In genomic region chr12:48973531-48973930, GRCh38 we compare ENCODE assay signal across 23 cellular contexts. TPM values are rescaled to one million over a fixed set of nuclear protein-coding genes. Genes with fewer than 3 reads are reported as not detected.
DNase-seq lines count a peak whose midpoint lies in the region; ATAC-seq, FAIRE-seq and TF ChIP-seq lines count a peak whose summit lies in the region.
"Had no signal": no experiment of that assay in that cellular context is flagged by ENCODE, and none has a peak within 500 bp of the region (broad histone marks: within the 10 kb centered on the region; RNA-seq: fewer than 3 reads in every experiment).

No MANE protein-coding gene starts in this region.

- TF ChIP-seq POLR2A in HepG2 (IDR thresholded peaks at IDR 0.05; ENCODE audit: insufficient read depth in 1 of 2, low read depth in 2 of 2, low read length in 2 of 2), result no peak

- no peak overlapping the region for H3K4me3 Mint-ChIP-seq in activated T-cell treated with anti-CD3 and anti-CD28 coated beads, Interleukin-2, amount 50 U/mL, for 4 hours

- H3K27me3 ChIP-seq in SK-N-SH (ENCODE audit: insufficient read depth) (peaks cover 53% of the 10 kb centered on the region), HepG2 (ENCODE audit: control insufficient read depth in 1 of 2, insufficient read depth in 2 of 2, low read length in 2 of 2) (peaks cover 26 to 79% of the 10 kb centered on the region in 2 experiments), aorta (ENCODE audit: control insufficient read depth in 1 of 2, insufficient read depth in 2 of 2, low read length in 1 of 2) (no peaks in the 10 kb centered on the region)

- H3K27me3 Mint-ChIP-seq in activated T-cell treated with anti-CD3 and anti-CD28 coated beads, Interleukin-2, amount 50 U/mL, for 4 hours (ENCODE audit: low read depth), result peaks cover 52% of the 10 kb centered on the region

- H4K20me1 ChIP-seq in SK-N-SH (ENCODE audit: insufficient read depth) (no peaks in the 10 kb centered on the region), HepG2 (ENCODE audit: insufficient read depth, low read length) (peaks cover 9% of the 10 kb centered on the region; the same call in 1 of the 2 replicates)

- no peak for FAIRE-seq in HepG2 (lab: Jason Lieb, UNC)
- FAIRE-seq: keratinocyte had no signal

- peaks cover 46% of the 10 kb centered on the region for H3K4me1 Mint-ChIP-seq in activated T-cell treated with anti-CD3 and anti-CD28 coated beads, Interleukin-2, amount 50 U/mL, for 4 hours (ENCODE audit: low read depth)

- CTCF ChIA-PET in SK-N-SH (lab: Yijun Ruan, JAX), result interaction anchor here (0.9 to 32.2 kb wide), 5 partner anchors 16 to 121 kb away, joined by 3 to 935 read pairs (median 9); partner anchors contain the start of genes ARF3, DDN and WNT1
- CTCF ChIA-PET in HepG2 (lab: Yijun Ruan, JAX; ENCODE audit: low intra/inter-chr PET ratio, low total read pairs), result interaction anchor here (1.2 to 2.7 kb wide), 2 partner anchors 15 to 22 kb away, joined by 6 to 11 read pairs; no protein-coding TSS in a partner anchor

- POLR2A ChIA-PET in SK-N-SH (lab: Yijun Ruan, JAX) (interaction anchor here (0.6 kb wide), 1 partner anchor 69 kb away, joined by 3 read pairs; a partner anchor contains a TSS), HepG2 (lab: Yijun Ruan, JAX) (interaction anchor here (1.2 kb wide), 1 partner anchor 16 kb away, joined by 3 read pairs; the partner anchor contains the start of gene ARF3)

- H3K4me2 ChIP-seq in SK-N-SH (peak overlapping the region; percentile 24; the same call in 1 of the 2 replicates), HepG2 (ENCODE audit: low read depth, low read length) (no peak overlapping the region)

- H3K4me1 ChIP-seq in SK-N-SH (ENCODE audit: control insufficient read depth in 1 of 2, insufficient read depth in 2 of 2, low read depth in 1 of 2, low read length in 1 of 2) (peaks cover 0 to 16% of the 10 kb centered on the region in 2 experiments; a peak in 1 of 4 replicates), HepG2 (ENCODE audit: insufficient read depth, low read length) (peaks cover 67% of the 10 kb centered on the region), aorta (ENCODE audit: control insufficient read depth in 1 of 2, insufficient read depth in 2 of 2, low read length in 2 of 2) (no peaks in the 10 kb centered on the region)

- H3K4me3 ChIP-seq in SK-N-SH (ENCODE audit: low read depth in 2 of 2, low read length in 1 of 2) (no peak overlapping the region), fibroblast of villous mesenchyme (ENCODE audit: low read depth, low read length) (no peak overlapping the region), HepG2 (replicated peaks in 1 of 3; ENCODE audit: insufficient read depth in 1 of 3, low read depth in 2 of 3, low read length in 3 of 3) (no peak overlapping the region; a peak in 1 of 6 replicates), aorta (ENCODE audit: low read length in 2 of 2) (no peak overlapping the region)
- H3K4me3 ChIP-seq: ascending aorta, Peyer's patch, skin epidermis, thyroid gland had no signal

- in situ Hi-C loops in HepG2 (cut with HindIII; ENCODE audit: extremely low pct_ligation_motif_present, low pct_unique_long_range_greater_than_20kb), result no loop called here

- no TSS peak for BruUV-seq in HepG2 (replicated peaks; lab: Mats Ljungman, UMichigan)

- no peaks in the 10 kb centered on the region for H3K9me3 ChIP-seq in SK-N-SH
- no peaks in the 10 kb centered on the region for H3K9me3 ChIP-seq in HepG2 (ENCODE audit: low read length)
- no peaks in the 10 kb centered on the region for H3K9me3 ChIP-seq in aorta (ENCODE audit: control insufficient read depth, low read length)
- H3K9me3 ChIP-seq: ascending aorta, Peyer's patch, thyroid gland had no signal

- H3K9ac ChIP-seq in SK-N-SH (no peak overlapping the region), HepG2 (ENCODE audit: insufficient read depth, low read depth, low read length) (no peak overlapping the region)
- H3K9ac ChIP-seq: BLaER1 treated with 17β-estradiol and CSF1 and Interleukin-3, amounts not matched to agents 10 nM and 100 nM had no signal

- DNase-seq in SK-N-SH (peak; percentile 40), fibroblast of villous mesenchyme (ENCODE audit: low read depth) (peak; percentile 39), HepG2 (ENCODE audit: low spot score) (peak; percentile 39), aorta (peak; percentile 82 to 89), NCI-H146 (lab: John Stamatoyannopoulos, UW) (no peak)
- DNase-seq in activated T-cell treated with anti-CD3 and anti-CD28 coated beads, Interleukin-2, amount 50 U/mL, for 1 hour, result no peak
- DNase-seq in activated T-cell treated with anti-CD3 and anti-CD28 coated beads, Interleukin-2, amount 50 U/mL, for 4 hours, result no peak
- DNase-seq: activated effector memory CD4-positive, alpha-beta T cell treated with Interleukin-2 at 50 U/mL for 16 hours; DMS153; KBM-7; midbrain; NCI-H1417 had no signal

- no peak for TF ChIP-seq CTCF in SK-N-SH (IDR thresholded peaks at IDR 0.05)
- TF ChIP-seq CTCF in fibroblast of villous mesenchyme (IDR thresholded peaks at IDR 0.05; ENCODE audit: insufficient read depth, low read depth, low read length), result no peak
- TF ChIP-seq CTCF in HepG2 (CRISPR knock-in tag; IDR thresholded peaks at IDR 0.05), result no peak

- H3K36me3 ChIP-seq in SK-N-SH (replicated peaks in 1 of 2; ENCODE audit: control insufficient read depth in 1 of 2, insufficient read depth in 2 of 2, low read length in 1 of 2), result no peaks in the 10 kb centered on the region
- no peaks in the 10 kb centered on the region for H3K36me3 ChIP-seq in HepG2 (replicated peaks in 1 of 2; ENCODE audit: control insufficient read depth in 1 of 2, insufficient read depth in 2 of 2, low read length in 2 of 2)
- no peaks in the 10 kb centered on the region for H3K36me3 ChIP-seq in aorta (ENCODE audit: control insufficient read depth in 1 of 2, insufficient read depth in 2 of 2, low read length in 1 of 2)
- H3K36me3 ChIP-seq: ascending aorta; BLaER1 treated with 17β-estradiol and CSF1 and Interleukin-3, amounts not matched to agents 10 nM and 100 nM; Peyer's patch; thyroid gland; WERI-Rb-1 had no signal

- TF ChIP-seq EP300 in SK-N-SH (IDR thresholded peaks at IDR 0.05; ENCODE audit: borderline replicate concordance in 1 of 2, low read depth in 1 of 2, low read length in 1 of 2) (no peak), HepG2 (IDR thresholded peaks at IDR 0.05; ENCODE audit: low read depth in 2 of 2, low read length in 2 of 2) (no peak), HepG2 (CRISPR knock-in tag; IDR thresholded peaks at IDR 0.05; ENCODE audit: borderline replicate concordance) (no peak)

- peaks cover 10% of the 10 kb centered on the region for H3F3A ChIP-seq in SK-N-SH (replicated peaks; ENCODE audit: insufficient read depth)

- H3K79me2 ChIP-seq in SK-N-SH (ENCODE audit: insufficient read depth) (no peaks in the 10 kb centered on the region), HepG2 (ENCODE audit: insufficient read depth, low read length) (no peaks in the 10 kb centered on the region)

- 13% methylated on average over 4 of the region's 12 CpGs for WGBS in SK-N-SH (ENCODE audit: low lambda C conversion rate)
- 0% methylated on average over 2 of the region's 12 CpGs for WGBS in HepG2 (ENCODE audit: low lambda C conversion rate)
- 43 to 44% methylated on average over 12 of the region's 12 CpGs for WGBS in aorta, 2 donors

- H3K9me3 Mint-ChIP-seq in activated T-cell treated with anti-CD3 and anti-CD28 coated beads, Interleukin-2, amount 50 U/mL, for 4 hours, result no peaks in the 10 kb centered on the region

- intact Hi-C loops in HepG2 (cut with micrococcal nuclease; ENCODE audit: unreplicated experiment), result no loop called here
- intact Hi-C loops in aorta (cut with DNase I), result no loop called here

- H3K9me2 ChIP-seq in SK-N-SH, result no peaks in the 10 kb centered on the region

- no peak overlapping the region for H2AFZ ChIP-seq in SK-N-SH (ENCODE audit: low read depth)
- H2AFZ ChIP-seq in HepG2 (ENCODE audit: low read length), result no peak overlapping the region

- ATAC-seq in SK-N-SH treated with all-trans-retinoic acid at 6 μM for 48 hours (no peak), HepG2 (peak; percentile 52), aorta (ENCODE audit: low FRiP score) (peak; percentile 80)
- ATAC-seq in activated T-cell treated with anti-CD3 and anti-CD28 coated beads, Interleukin-2, amount 50 U/mL, for 4 hours, result no peak

- TF ChIP-seq RAD21 in SK-N-SH (IDR thresholded peaks at IDR 0.05; ENCODE audit: low read length) (no peak), HepG2 (CRISPR knock-in tag; IDR thresholded peaks at IDR 0.05) (no peak)

- no peaks in the 10 kb centered on the region for H3K36me3 Mint-ChIP-seq in activated T-cell treated with anti-CD3 and anti-CD28 coated beads, Interleukin-2, amount 50 U/mL, for 4 hours (ENCODE audit: insufficient read depth)

- H3K27ac ChIP-seq in SK-N-SH (ENCODE audit: low read depth in 2 of 2, low read length in 1 of 2) (no peak overlapping the region), HepG2 (ENCODE audit: extremely low read length, insufficient read depth, low read length) (no peak overlapping the region), aorta (ENCODE audit: low read depth in 1 of 2, low read length in 2 of 2) (no peak overlapping the region)
- H3K27ac ChIP-seq: 22Rv1; ascending aorta; BLaER1 treated with 17β-estradiol and CSF1 and Interleukin-3, amounts not matched to agents 10 nM and 100 nM; Peyer's patch; skin epidermis; thyroid gland; WERI-Rb-1 had no signal

RNA-seq across cellular contexts. Expression of gene WNT10B, which starts 2.0 kb away (rescaled TPM):
- polyA plus RNA-seq in SK-N-SH (2012; rRNA removed) (0.11 and 0.18 TPM in 2 replicates), HepG2 (2011; rRNA removed) (0.05 and 0.12 TPM in 2 replicates), aorta (not detected)
- polyA plus RNA-seq in SK-N-SH (2012; cell fraction: cytosol; rRNA removed), result 0.08 and 0.23 TPM in 2 replicates
- polyA plus RNA-seq in SK-N-SH (2012; cell fraction: nucleus; rRNA removed), result 0.33 and 0.54 TPM in 2 replicates
- total RNA-seq in fibroblast of villous mesenchyme (not detected in 2 replicates), HepG2 (2016; rRNA removed; fragmentation: Illumina TruSeq; extraction: Trizol) (0.09 TPM in 1 of 2 replicates, not detected in the other), aorta (1 to 10 TPM in 1 of 2 donors, under 1 TPM in 1; 0.55 to 4.9 TPM)
- total RNA-seq in HepG2 (2016; cell fraction: cytosol; rRNA removed; fragmentation: Illumina TruSeq; extraction: Trizol; ENCODE audit: low read depth), result not detected in 2 replicates
- total RNA-seq in HepG2 (2016; cell fraction: insoluble cytoplasmic fraction; rRNA removed; fragmentation: Illumina TruSeq; extraction: Trizol), result not detected in 2 replicates
- 0.14 TPM in 1 of 2 replicates, not detected in the other for total RNA-seq in HepG2 (2016; cell fraction: membrane; rRNA removed; fragmentation: Illumina TruSeq; extraction: Trizol)
- total RNA-seq in HepG2 (2016; cell fraction: nucleus; rRNA removed; fragmentation: Illumina TruSeq; extraction: Trizol), result not detected in 2 replicates
- polyA plus RNA-seq in HepG2 (2011; cell fraction: cytosol; rRNA removed), result 0.04 and 0.08 TPM in 2 replicates
- polyA plus RNA-seq in HepG2 (2011; cell fraction: nucleus; rRNA removed), result 0.48 and 0.64 TPM in 2 replicates
- not detected in 2 replicates for polyA plus RNA-seq in HepG2 (2012)
- not detected in 2 replicates for polyA plus RNA-seq in HepG2 (2016; cell fraction: cytosol; fragmentation: Illumina TruSeq; extraction: Trizol; ENCODE audit: low read depth)
- not detected in 2 replicates for polyA plus RNA-seq in HepG2 (2016; cell fraction: insoluble cytoplasmic fraction; fragmentation: Illumina TruSeq; extraction: Trizol; ENCODE audit: low read depth)
- polyA plus RNA-seq in HepG2 (2016; cell fraction: membrane; fragmentation: Illumina TruSeq; extraction: Trizol; ENCODE audit: low read depth), result not detected in 2 replicates
- 0.21 and 0.33 TPM in 2 replicates for polyA plus RNA-seq in HepG2 (2016; cell fraction: nucleus; fragmentation: Illumina TruSeq; extraction: Trizol; ENCODE audit: insufficient read depth, low read depth)
- 0.18 and 1.6 TPM in 2 replicates for polyA minus RNA-seq in HepG2 (2011; rRNA and poly(A)+ RNA removed; ENCODE audit: low replicate concordance)
- polyA minus RNA-seq in HepG2 (2011; cell fraction: cytosol; rRNA and poly(A)+ RNA removed), result 1.8 TPM in 1 of 2 replicates, not detected in the other
- polyA minus RNA-seq in HepG2 (2011; cell fraction: nucleus; rRNA and poly(A)+ RNA removed), result not detected in 2 replicates
- total RNA-seq in activated T-cell treated with anti-CD3 and anti-CD28 coated beads, Interleukin-2, amount 50 U/mL, for 4 hours, result under 1 TPM; 0.13 to 0.46 (median 0.24) TPM
- total RNA-seq: endothelial cell of umbilical vein had no signal

RNA-seq across cellular contexts. Expression of gene WNT1, which starts 4.6 kb away (rescaled TPM):
- polyA plus RNA-seq in SK-N-SH (2012; rRNA removed), result not detected in 2 replicates
- not detected in 2 replicates for polyA plus RNA-seq in SK-N-SH (2012; cell fraction: cytosol; rRNA removed)
- polyA plus RNA-seq in SK-N-SH (2012; cell fraction: nucleus; rRNA removed), result not detected in 2 replicates
- total RNA-seq in fibroblast of villous mesenchyme, result not detected in 2 replicates
- not detected in 2 replicates for total RNA-seq in HepG2 (2016; rRNA removed; fragmentation: Illumina TruSeq; extraction: Trizol)
- not detected in 2 replicates for total RNA-seq in HepG2 (2016; cell fraction: cytosol; rRNA removed; fragmentation: Illumina TruSeq; extraction: Trizol; ENCODE audit: low read depth)
- total RNA-seq in HepG2 (2016; cell fraction: insoluble cytoplasmic fraction; rRNA removed; fragmentation: Illumina TruSeq; extraction: Trizol), result not detected in 2 replicates
- total RNA-seq in HepG2 (2016; cell fraction: membrane; rRNA removed; fragmentation: Illumina TruSeq; extraction: Trizol), result not detected in 2 replicates
- not detected in 2 replicates for total RNA-seq in HepG2 (2016; cell fraction: nucleus; rRNA removed; fragmentation: Illumina TruSeq; extraction: Trizol)
- polyA plus RNA-seq in HepG2 (2011; rRNA removed), result not detected in 2 replicates
- not detected in 2 replicates for polyA plus RNA-seq in HepG2 (2011; cell fraction: cytosol; rRNA removed)
- polyA plus RNA-seq in HepG2 (2011; cell fraction: nucleus; rRNA removed), result not detected in 2 replicates
- not detected in 2 replicates for polyA plus RNA-seq in HepG2 (2012)
- not detected in 2 replicates for polyA plus RNA-seq in HepG2 (2016; cell fraction: cytosol; fragmentation: Illumina TruSeq; extraction: Trizol; ENCODE audit: low read depth)
- not detected in 2 replicates for polyA plus RNA-seq in HepG2 (2016; cell fraction: insoluble cytoplasmic fraction; fragmentation: Illumina TruSeq; extraction: Trizol; ENCODE audit: low read depth)
- polyA plus RNA-seq in HepG2 (2016; cell fraction: membrane; fragmentation: Illumina TruSeq; extraction: Trizol; ENCODE audit: low read depth), result not detected in 2 replicates
- not detected in 2 replicates for polyA plus RNA-seq in HepG2 (2016; cell fraction: nucleus; fragmentation: Illumina TruSeq; extraction: Trizol; ENCODE audit: insufficient read depth, low read depth)
- polyA minus RNA-seq in HepG2 (2011; rRNA and poly(A)+ RNA removed; ENCODE audit: low replicate concordance), result not detected in 2 replicates
- polyA minus RNA-seq in HepG2 (2011; cell fraction: cytosol; rRNA and poly(A)+ RNA removed), result not detected in 2 replicates
- polyA minus RNA-seq in HepG2 (2011; cell fraction: nucleus; rRNA and poly(A)+ RNA removed), result not detected in 2 replicates
- total RNA-seq in aorta, result not detected
- not detected for polyA plus RNA-seq in aorta
- not detected for total RNA-seq in activated T-cell treated with anti-CD3 and anti-CD28 coated beads, Interleukin-2, amount 50 U/mL, for 4 hours
- total RNA-seq: activated CD8-positive, alpha-beta memory T cell treated with anti-CD3 and anti-CD28 coated beads for 36 hours; ascending aorta; endothelial cell of umbilical vein; Peyer's patch; thyroid gland had no signal
- polyA plus RNA-seq: endothelial cell of umbilical vein, keratinocyte had no signal

RNA-seq across cellular contexts. Expression of gene ARF3, which starts 16.2 kb away (rescaled TPM):
- 204 and 261 TPM in 2 replicates for polyA plus RNA-seq in SK-N-SH (2012; rRNA removed)
- 191 and 203 TPM in 2 replicates for polyA plus RNA-seq in SK-N-SH (2012; cell fraction: cytosol; rRNA removed)
- 152 and 174 TPM in 2 replicates for polyA plus RNA-seq in SK-N-SH (2012; cell fraction: nucleus; rRNA removed)
- 49.3 and 68.2 TPM in 2 replicates for total RNA-seq in fibroblast of villous mesenchyme
- total RNA-seq in HepG2 (2016; rRNA removed; fragmentation: Illumina TruSeq; extraction: Trizol), result 48.4 and 53.8 TPM in 2 replicates
- 12.0 and 15.8 TPM in 2 replicates for total RNA-seq in HepG2 (2016; cell fraction: cytosol; rRNA removed; fragmentation: Illumina TruSeq; extraction: Trizol; ENCODE audit: low read depth)
- total RNA-seq in HepG2 (2016; cell fraction: insoluble cytoplasmic fraction; rRNA removed; fragmentation: Illumina TruSeq; extraction: Trizol), result 43.0 and 57.4 TPM in 2 replicates
- total RNA-seq in HepG2 (2016; cell fraction: membrane; rRNA removed; fragmentation: Illumina TruSeq; extraction: Trizol), result 15.7 and 16.6 TPM in 2 replicates
- 20.9 and 24.1 TPM in 2 replicates for total RNA-seq in HepG2 (2016; cell fraction: nucleus; rRNA removed; fragmentation: Illumina TruSeq; extraction: Trizol)
- polyA plus RNA-seq in HepG2 (2011; rRNA removed), result 57.9 and 60.0 TPM in 2 replicates
- polyA plus RNA-seq in HepG2 (2011; cell fraction: cytosol; rRNA removed), result 60.3 and 60.4 TPM in 2 replicates
- polyA plus RNA-seq in HepG2 (2011; cell fraction: nucleus; rRNA removed), result 32.8 and 38.8 TPM in 2 replicates
- polyA plus RNA-seq in HepG2 (2012), result 39.0 and 41.4 TPM in 2 replicates
- polyA plus RNA-seq in HepG2 (2016; cell fraction: cytosol; fragmentation: Illumina TruSeq; extraction: Trizol; ENCODE audit: low read depth), result 11.9 and 13.5 TPM in 2 replicates
- 76.4 and 85.2 TPM in 2 replicates for polyA plus RNA-seq in HepG2 (2016; cell fraction: insoluble cytoplasmic fraction; fragmentation: Illumina TruSeq; extraction: Trizol; ENCODE audit: low read depth)
- 13.7 and 16.3 TPM in 2 replicates for polyA plus RNA-seq in HepG2 (2016; cell fraction: membrane; fragmentation: Illumina TruSeq; extraction: Trizol; ENCODE audit: low read depth)
- 47.8 and 51.2 TPM in 2 replicates for polyA plus RNA-seq in HepG2 (2016; cell fraction: nucleus; fragmentation: Illumina TruSeq; extraction: Trizol; ENCODE audit: insufficient read depth, low read depth)
- polyA minus RNA-seq in HepG2 (2011; rRNA and poly(A)+ RNA removed; ENCODE audit: low replicate concordance), result 62.5 and 183 TPM in 2 replicates
- polyA minus RNA-seq in HepG2 (2011; cell fraction: cytosol; rRNA and poly(A)+ RNA removed), result 19.9 and 22.8 TPM in 2 replicates
- 27.7 and 29.2 TPM in 2 replicates for polyA minus RNA-seq in HepG2 (2011; cell fraction: nucleus; rRNA and poly(A)+ RNA removed)
- total RNA-seq in aorta, result 100 to 1,000 TPM; 153 to 155 TPM
- polyA plus RNA-seq in aorta, result 10 to 100 TPM; 65.3 to 65.5 TPM
- total RNA-seq in activated T-cell treated with anti-CD3 and anti-CD28 coated beads, Interleukin-2, amount 50 U/mL, for 4 hours, result 100 to 1,000 TPM in 2 of 3 donors, 10 to 100 TPM in 1; 98.6 to 110 (median 109) TPM

RNA-seq across cellular contexts. Expression of gene DDN, which starts 25.6 kb away (rescaled TPM):
- polyA plus RNA-seq in SK-N-SH (2012; rRNA removed), result 0.20 and 0.24 TPM in 2 replicates
- polyA plus RNA-seq in SK-N-SH (2012; cell fraction: cytosol; rRNA removed), result 0.17 TPM in 2 replicates
- polyA plus RNA-seq in SK-N-SH (2012; cell fraction: nucleus; rRNA removed), result 0.99 and 1.4 TPM in 2 replicates
- total RNA-seq in fibroblast of villous mesenchyme, result under 0.01 and 0.32 TPM in 2 replicates
- 0.51 and 0.53 TPM in 2 replicates for total RNA-seq in HepG2 (2016; rRNA removed; fragmentation: Illumina TruSeq; extraction: Trizol)
- total RNA-seq in HepG2 (2016; cell fraction: cytosol; rRNA removed; fragmentation: Illumina TruSeq; extraction: Trizol; ENCODE audit: low read depth), result 0.20 TPM in 1 of 2 replicates, not detected in the other
- 0.43 and 0.54 TPM in 2 replicates for total RNA-seq in HepG2 (2016; cell fraction: insoluble cytoplasmic fraction; rRNA removed; fragmentation: Illumina TruSeq; extraction: Trizol)
- 0.46 and 0.52 TPM in 2 replicates for total RNA-seq in HepG2 (2016; cell fraction: membrane; rRNA removed; fragmentation: Illumina TruSeq; extraction: Trizol)
- 0.34 and 0.62 TPM in 2 replicates for total RNA-seq in HepG2 (2016; cell fraction: nucleus; rRNA removed; fragmentation: Illumina TruSeq; extraction: Trizol)
- polyA plus RNA-seq in HepG2 (2011; rRNA removed), result 0.24 and 0.33 TPM in 2 replicates
- 0.21 and 0.34 TPM in 2 replicates for polyA plus RNA-seq in HepG2 (2011; cell fraction: cytosol; rRNA removed)
- 0.47 and 0.83 TPM in 2 replicates for polyA plus RNA-seq in HepG2 (2011; cell fraction: nucleus; rRNA removed)
- polyA plus RNA-seq in HepG2 (2012), result 0.48 and 0.69 TPM in 2 replicates
- polyA plus RNA-seq in HepG2 (2016; cell fraction: cytosol; fragmentation: Illumina TruSeq; extraction: Trizol; ENCODE audit: low read depth), result 0.20 and 0.28 TPM in 2 replicates
- 0.58 and 0.73 TPM in 2 replicates for polyA plus RNA-seq in HepG2 (2016; cell fraction: insoluble cytoplasmic fraction; fragmentation: Illumina TruSeq; extraction: Trizol; ENCODE audit: low read depth)
- 0.48 and 0.58 TPM in 2 replicates for polyA plus RNA-seq in HepG2 (2016; cell fraction: membrane; fragmentation: Illumina TruSeq; extraction: Trizol; ENCODE audit: low read depth)
- polyA plus RNA-seq in HepG2 (2016; cell fraction: nucleus; fragmentation: Illumina TruSeq; extraction: Trizol; ENCODE audit: insufficient read depth, low read depth), result 1.2 and 1.3 TPM in 2 replicates
- polyA minus RNA-seq in HepG2 (2011; rRNA and poly(A)+ RNA removed; ENCODE audit: low replicate concordance), result 0.46 and 5.3 TPM in 2 replicates
- 0.44 and 0.49 TPM in 2 replicates for polyA minus RNA-seq in HepG2 (2011; cell fraction: cytosol; rRNA and poly(A)+ RNA removed)
- 0.25 and 0.39 TPM in 2 replicates for polyA minus RNA-seq in HepG2 (2011; cell fraction: nucleus; rRNA and poly(A)+ RNA removed)
- under 1 TPM in 1 of 2 donors, not detected in 1; 0.10 TPM for total RNA-seq in aorta
- polyA plus RNA-seq in aorta, result under 1 TPM in 1 of 2 donors, not detected in 1; 0.50 TPM
- 1 to 10 TPM in 2 of 3 donors, under 1 TPM in 1; 0.57 to 1.4 (median 1.2) TPM for total RNA-seq in activated T-cell treated with anti-CD3 and anti-CD28 coated beads, Interleukin-2, amount 50 U/mL, for 4 hours
- total RNA-seq: ascending aorta had no signal

RNA-seq across cellular contexts. Expression of gene PRKAG1, which starts 45.0 kb away (rescaled TPM):
- 75.1 and 113 TPM in 2 replicates for polyA plus RNA-seq in SK-N-SH (2012; rRNA removed)
- polyA plus RNA-seq in SK-N-SH (2012; cell fraction: cytosol; rRNA removed), result 90.8 and 99.1 TPM in 2 replicates
- 50.3 and 85.4 TPM in 2 replicates for polyA plus RNA-seq in SK-N-SH (2012; cell fraction: nucleus; rRNA removed)
- 61.2 and 62.2 TPM in 2 replicates for total RNA-seq in fibroblast of villous mesenchyme
- total RNA-seq in HepG2 (2016; rRNA removed; fragmentation: Illumina TruSeq; extraction: Trizol), result 32.8 and 37.6 TPM in 2 replicates
- total RNA-seq in HepG2 (2016; cell fraction: cytosol; rRNA removed; fragmentation: Illumina TruSeq; extraction: Trizol; ENCODE audit: low read depth), result 9.1 and 11.2 TPM in 2 replicates
- 30.6 and 39.9 TPM in 2 replicates for total RNA-seq in HepG2 (2016; cell fraction: insoluble cytoplasmic fraction; rRNA removed; fragmentation: Illumina TruSeq; extraction: Trizol)
- total RNA-seq in HepG2 (2016; cell fraction: membrane; rRNA removed; fragmentation: Illumina TruSeq; extraction: Trizol), result 19.3 and 21.1 TPM in 2 replicates
- total RNA-seq in HepG2 (2016; cell fraction: nucleus; rRNA removed; fragmentation: Illumina TruSeq; extraction: Trizol), result 16.7 and 19.6 TPM in 2 replicates
- 21.2 and 26.1 TPM in 2 replicates for polyA plus RNA-seq in HepG2 (2011; rRNA removed)
- 18.5 and 26.3 TPM in 2 replicates for polyA plus RNA-seq in HepG2 (2011; cell fraction: cytosol; rRNA removed)
- polyA plus RNA-seq in HepG2 (2011; cell fraction: nucleus; rRNA removed), result 8.8 and 11.6 TPM in 2 replicates
- polyA plus RNA-seq in HepG2 (2012), result 20.2 and 21.7 TPM in 2 replicates
- polyA plus RNA-seq in HepG2 (2016; cell fraction: cytosol; fragmentation: Illumina TruSeq; extraction: Trizol; ENCODE audit: low read depth), result 7.6 and 8.8 TPM in 2 replicates
- polyA plus RNA-seq in HepG2 (2016; cell fraction: insoluble cytoplasmic fraction; fragmentation: Illumina TruSeq; extraction: Trizol; ENCODE audit: low read depth), result 38.7 and 40.2 TPM in 2 replicates
- 14.5 and 16.2 TPM in 2 replicates for polyA plus RNA-seq in HepG2 (2016; cell fraction: membrane; fragmentation: Illumina TruSeq; extraction: Trizol; ENCODE audit: low read depth)
- 24.6 and 24.9 TPM in 2 replicates for polyA plus RNA-seq in HepG2 (2016; cell fraction: nucleus; fragmentation: Illumina TruSeq; extraction: Trizol; ENCODE audit: insufficient read depth, low read depth)
- 11.5 and 73.4 TPM in 2 replicates for polyA minus RNA-seq in HepG2 (2011; rRNA and poly(A)+ RNA removed; ENCODE audit: low replicate concordance)
- 7.8 and 9.5 TPM in 2 replicates for polyA minus RNA-seq in HepG2 (2011; cell fraction: cytosol; rRNA and poly(A)+ RNA removed)
- polyA minus RNA-seq in HepG2 (2011; cell fraction: nucleus; rRNA and poly(A)+ RNA removed), result 11.6 TPM in 2 replicates
- 10 to 100 TPM; 44.8 to 50.6 TPM for total RNA-seq in aorta
- 10 to 100 TPM; 48.0 to 57.1 TPM for polyA plus RNA-seq in aorta
- 10 to 100 TPM; 68.1 to 70.6 (median 68.4) TPM for total RNA-seq in activated T-cell treated with anti-CD3 and anti-CD28 coated beads, Interleukin-2, amount 50 U/mL, for 4 hours

Comparison
In these comparisons a context has a peak if more than half of its experiments do, and no peak if none do; other contexts are left out.
1. DNase-seq: peak in SK-N-SH (single experiment), fibroblast of villous mesenchyme (single experiment), HepG2 (single experiment) and aorta (2 of 2); none in activated T-cell treated with anti-CD3 and anti-CD28 coated beads, Interleukin-2, amount 50 U/mL, for 1 hour (single experiment), NCI-H146 (single experiment) and activated T-cell treated with anti-CD3 and anti-CD28 coated beads, Interleukin-2, amount 50 U/mL, for 4 hours (single experiment).
2. ATAC-seq: peak in HepG2 (single experiment) and aorta (single experiment); none in SK-N-SH treated with all-trans-retinoic acid at 6 μM for 48 hours (single experiment) and activated T-cell treated with anti-CD3 and anti-CD28 coated beads, Interleukin-2, amount 50 U/mL, for 4 hours (0 of 2).